Comparison of ENCODE assay signal across 13 cellular contexts in the genomic region with DNA sequence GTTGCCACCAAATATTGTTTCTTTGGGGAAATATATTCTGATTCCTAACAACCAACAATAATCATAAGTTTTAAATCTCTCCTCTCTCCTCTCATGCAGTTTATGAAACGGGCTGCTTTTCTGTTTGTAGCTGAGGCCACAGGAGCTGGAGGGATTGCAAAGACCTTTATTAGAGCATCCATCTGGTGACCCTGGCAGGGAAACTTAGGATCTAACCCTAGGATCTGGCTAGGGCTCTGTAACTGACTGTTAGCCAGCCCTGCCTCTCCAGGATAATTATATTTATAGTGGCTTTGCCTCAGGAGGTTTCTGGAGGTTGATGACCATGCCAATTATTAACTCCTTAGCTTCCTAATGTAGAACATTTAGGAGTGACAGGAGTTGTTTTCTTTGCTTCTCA.
"Had no signal": no experiment of that assay in that cellular context is flagged by ENCODE, and none has a peak within 500 bp of the region (broad histone marks: within the 10 kb centered on the region; RNA-seq: fewer than 3 reads in every experiment).

No MANE protein-coding gene starts in this region.

- H3K27me3 ChIP-seq: ovary, testis had no signal

- DNase-seq: activated CD4-positive, alpha-beta T cell treated with anti-CD3 and anti-CD28 coated beads, Interleukin-2, amount 50 U/mL, for 1 hour; activated CD8-positive, alpha-beta memory T cell treated with anti-CD3 and anti-CD28 coated beads for 24 hours; activated naive CD4-positive, alpha-beta T cell; anterior cingulate cortex; effector memory CD8-positive, alpha-beta T cell; foreskin melanocyte; head of caudate nucleus; midbrain; ovary; stimulated activated CD4-positive, alpha-beta T cell treated with anti-CD3 and anti-CD28 coated beads, Interleukin-1b, Interleukin-23, amount 100 ng/mL, for 48 hours; stimulated activated naive CD8-positive, alpha-beta T cell treated with anti-CD3 and anti-CD28 coated beads, Interleukin-15, amount 100 ng/mL, for 72 hours; testis had no signal

- H3K27ac ChIP-seq: epithelial cell of prostate, ovary, testis had no signal

- H3K4me3 ChIP-seq: ovary, testis had no signal

- H3K4me1 ChIP-seq: testis had no signal

- H3K36me3 ChIP-seq: ovary had no signal

- H3K9me3 ChIP-seq: ovary, testis had no signal
